Comparison of ENCODE assay signal across 13 cellular contexts in genomic region chr3:133620066-133620784, GRCh38. TPM values are rescaled to one million over a fixed set of nuclear protein-coding genes. Genes with fewer than 3 reads are reported as not detected.
DNase-seq lines count a peak whose midpoint lies in the region; ATAC-seq and TF ChIP-seq lines count a peak whose summit lies in the region.
"Had no signal": no experiment of that assay in that cellular context is flagged by ENCODE, and none has a peak within 500 bp of the region (broad histone marks: within the 10 kb centered on the region; RNA-seq: fewer than 3 reads in every experiment).

No MANE protein-coding gene starts in this region.

- H3K4me1 ChIP-seq in CD8-positive, alpha-beta T cell (ENCODE audit: insufficient read depth, low read length), result no peaks in the 10 kb centered on the region

- H3K36me3 ChIP-seq in CD8-positive, alpha-beta T cell (ENCODE audit: insufficient read depth, low read length), result peaks cover 24% of the 10 kb centered on the region

- H3K4me3 ChIP-seq in CD8-positive, alpha-beta T cell (ENCODE audit: low read depth, low read length), result no peak overlapping the region

- H3K9me3 Mint-ChIP-seq in activated T-helper 2 cell treated with anti-CD3 and anti-CD28 coated beads, Interferon-gamma antibody, Interleukin-2, Interleukin-4, amounts not matched to agents 10 μg/mL and 5 μg/mL and 100 μg/mL, durations not matched to agents 14 hours and 24 hours and 36 hours, result no peaks in the 10 kb centered on the region
- no peaks in the 10 kb centered on the region for H3K9me3 Mint-ChIP-seq in CD8-positive, alpha-beta T cell
- H3K9me3 Mint-ChIP-seq: effector memory CD8-positive, alpha-beta T cell; immature natural killer cell had no signal

- no peaks in the 10 kb centered on the region for H3K27me3 Mint-ChIP-seq in activated T-helper 2 cell treated with anti-CD3 and anti-CD28 coated beads, Interferon-gamma antibody, Interleukin-2, Interleukin-4, amounts not matched to agents 10 μg/mL and 5 μg/mL and 100 μg/mL, durations not matched to agents 14 hours and 24 hours and 36 hours (ENCODE audit: low read depth)
- H3K27me3 Mint-ChIP-seq in CD8-positive, alpha-beta T cell (ENCODE audit: low read depth), result no peaks in the 10 kb centered on the region
- H3K27me3 Mint-ChIP-seq: effector memory CD8-positive, alpha-beta T cell had no signal

- no peak for TF ChIP-seq CTCF in CD8-positive, alpha-beta T cell (IDR thresholded peaks at IDR 0.05)

- CTCF ChIA-PET in CD8-positive, alpha-beta T cell (lab: Charles Lee), result interaction anchor here (0.9 kb wide), 1 partner anchor 42 kb away, joined by 4 read pairs; no protein-coding TSS in a partner anchor

- peak overlapping the region; percentile 40 for H3K27ac Mint-ChIP-seq in activated T-helper 2 cell treated with anti-CD3 and anti-CD28 coated beads, Interferon-gamma antibody, Interleukin-2, Interleukin-4, amounts not matched to agents 10 μg/mL and 5 μg/mL and 100 μg/mL, durations not matched to agents 14 hours and 24 hours and 36 hours
- H3K27ac Mint-ChIP-seq in CD8-positive, alpha-beta T cell, result no peak overlapping the region

- H3K4me3 Mint-ChIP-seq in activated T-helper 2 cell treated with anti-CD3 and anti-CD28 coated beads, Interferon-gamma antibody, Interleukin-2, Interleukin-4, amounts not matched to agents 10 μg/mL and 5 μg/mL and 100 μg/mL, durations not matched to agents 14 hours and 24 hours and 36 hours (ENCODE audit: low read depth), result no peak overlapping the region
- H3K4me3 Mint-ChIP-seq in CD8-positive, alpha-beta T cell, result no peak overlapping the region
- H3K4me3 Mint-ChIP-seq: effector memory CD8-positive, alpha-beta T cell; immature natural killer cell had no signal

- no peaks in the 10 kb centered on the region for H3K27me3 ChIP-seq in CD8-positive, alpha-beta T cell (ENCODE audit: insufficient read depth, low read length)

- no peak overlapping the region for H3K27ac ChIP-seq in CD8-positive, alpha-beta T cell (ENCODE audit: low read depth, low read length)

- no peaks in the 10 kb centered on the region for H3K9me3 ChIP-seq in CD8-positive, alpha-beta T cell (ENCODE audit: low read length)

- ATAC-seq in GM18861 (IDR thresholded peaks at IDR 0.05; ENCODE audit: unreplicated experiment) (peak; percentile 99), GM21381 (IDR thresholded peaks at IDR 0.05; ENCODE audit: unreplicated experiment) (peak; percentile 98), HG03066 (IDR thresholded peaks at IDR 0.05; ENCODE audit: low read depth, unreplicated experiment) (peak; percentile 99)
- ATAC-seq in CD8-positive, alpha-beta T cell, result no peak
- ATAC-seq: effector memory CD8-positive, alpha-beta T cell had no signal

- intact Hi-C loops in activated T-helper 2 cell treated with anti-CD3 and anti-CD28 coated beads, Interferon-gamma antibody, Interleukin-2, Interleukin-4, amounts not matched to agents 10 μg/mL and 5 μg/mL and 100 μg/mL, durations not matched to agents 14 hours and 24 hours and 36 hours (cut with micrococcal nuclease), result no loop called here
- intact Hi-C loops in CD8-positive, alpha-beta T cell (cut with DNase I, micrococcal nuclease), result no loop called here

- peaks cover 12% of the 10 kb centered on the region for H3K4me1 Mint-ChIP-seq in activated T-helper 2 cell treated with anti-CD3 and anti-CD28 coated beads, Interferon-gamma antibody, Interleukin-2, Interleukin-4, amounts not matched to agents 10 μg/mL and 5 μg/mL and 100 μg/mL, durations not matched to agents 14 hours and 24 hours and 36 hours (ENCODE audit: low read depth)
- H3K4me1 Mint-ChIP-seq in CD8-positive, alpha-beta T cell (ENCODE audit: low read depth), result no peaks in the 10 kb centered on the region
- H3K4me1 Mint-ChIP-seq: immature natural killer cell had no signal

- POLR2A ChIA-PET in CD8-positive, alpha-beta T cell (lab: Charles Lee), result no interaction called here

- H3K36me3 Mint-ChIP-seq in activated T-helper 2 cell treated with anti-CD3 and anti-CD28 coated beads, Interferon-gamma antibody, Interleukin-2, Interleukin-4, amounts not matched to agents 10 μg/mL and 5 μg/mL and 100 μg/mL, durations not matched to agents 14 hours and 24 hours and 36 hours (ENCODE audit: low read depth), result peaks cover 77% of the 10 kb centered on the region
- H3K36me3 Mint-ChIP-seq in CD8-positive, alpha-beta T cell, result peaks cover 80% of the 10 kb centered on the region

- DNase-seq in activated T-helper 2 cell treated with anti-CD3 and anti-CD28 coated beads, Interferon-gamma antibody, Interleukin-2, Interleukin-4, amounts not matched to agents 10 μg/mL and 5 μg/mL and 100 μg/mL, durations not matched to agents 14 hours and 24 hours and 36 hours (ENCODE audit: low spot score), result no peak
- DNase-seq in GM03348 (ENCODE audit: low spot score) (no peak), NCI-H2029 treated with DMSO at 0.1 percent for 48 hours (lab: John Stamatoyannopoulos, UW) (no peak), A172 (ENCODE audit: low spot score) (no peak)
- DNase-seq in CD8-positive, alpha-beta T cell, result no peak
- DNase-seq: activated naive CD4-positive, alpha-beta T cell treated with anti-CD3 and anti-CD28 coated beads, Interleukin-2, amount 50 U/mL, for 16 hours; DND-41; effector memory CD8-positive, alpha-beta T cell; immature natural killer cell; NCI-H2171 had no signal

RNA-seq across cellular contexts. Expression of gene TOPBP1, which starts 41.5 kb away (rescaled TPM):
- 90.6 and 91.2 TPM in 2 replicates for total RNA-seq in activated T-helper 2 cell treated with anti-CD3 and anti-CD28 coated beads, Interferon-gamma antibody, Interleukin-2, Interleukin-4, amounts not matched to agents 10 μg/mL and 5 μg/mL and 100 μg/mL, durations not matched to agents 14 hours and 24 hours and 36 hours
- total RNA-seq in CD8-positive, alpha-beta T cell, result 10 to 100 TPM; 32.4 to 33.9 TPM
- total RNA-seq in A172 (2014; rRNA removed; shearing (Covaris generic)), result 70.8 and 73.0 TPM in 2 replicates

RNA-seq across cellular contexts. Expression of gene CDV3, which starts 46.7 kb away (rescaled TPM):
- 288 and 295 TPM in 2 replicates for total RNA-seq in activated T-helper 2 cell treated with anti-CD3 and anti-CD28 coated beads, Interferon-gamma antibody, Interleukin-2, Interleukin-4, amounts not matched to agents 10 μg/mL and 5 μg/mL and 100 μg/mL, durations not matched to agents 14 hours and 24 hours and 36 hours
- 100 to 1,000 TPM; 296 to 307 TPM for total RNA-seq in CD8-positive, alpha-beta T cell
- 239 and 271 TPM in 2 replicates for total RNA-seq in A172 (2014; rRNA removed; shearing (Covaris generic))
